1 cellular context compared by ENCODE assay signal in genomic region chr9:76955406-76955805, GRCh38. TPM values are rescaled to one million over a fixed set of nuclear protein-coding genes. Genes with fewer than 3 reads are reported as not detected.
"Had no signal": no experiment of that assay in that cellular context is flagged by ENCODE, and none has a peak within 500 bp of the region (broad histone marks: within the 10 kb centered on the region; RNA-seq: fewer than 3 reads in every experiment).

No MANE protein-coding gene starts in this region.

RNA-seq across cellular contexts. Expression of gene PRUNE2, which starts 49.5 kb away (rescaled TPM):
- total RNA-seq: naive thymus-derived CD8-positive, alpha-beta T cell had no signal
